Comparison of ENCODE assay signal across 8 cellular contexts in the genomic region with DNA sequence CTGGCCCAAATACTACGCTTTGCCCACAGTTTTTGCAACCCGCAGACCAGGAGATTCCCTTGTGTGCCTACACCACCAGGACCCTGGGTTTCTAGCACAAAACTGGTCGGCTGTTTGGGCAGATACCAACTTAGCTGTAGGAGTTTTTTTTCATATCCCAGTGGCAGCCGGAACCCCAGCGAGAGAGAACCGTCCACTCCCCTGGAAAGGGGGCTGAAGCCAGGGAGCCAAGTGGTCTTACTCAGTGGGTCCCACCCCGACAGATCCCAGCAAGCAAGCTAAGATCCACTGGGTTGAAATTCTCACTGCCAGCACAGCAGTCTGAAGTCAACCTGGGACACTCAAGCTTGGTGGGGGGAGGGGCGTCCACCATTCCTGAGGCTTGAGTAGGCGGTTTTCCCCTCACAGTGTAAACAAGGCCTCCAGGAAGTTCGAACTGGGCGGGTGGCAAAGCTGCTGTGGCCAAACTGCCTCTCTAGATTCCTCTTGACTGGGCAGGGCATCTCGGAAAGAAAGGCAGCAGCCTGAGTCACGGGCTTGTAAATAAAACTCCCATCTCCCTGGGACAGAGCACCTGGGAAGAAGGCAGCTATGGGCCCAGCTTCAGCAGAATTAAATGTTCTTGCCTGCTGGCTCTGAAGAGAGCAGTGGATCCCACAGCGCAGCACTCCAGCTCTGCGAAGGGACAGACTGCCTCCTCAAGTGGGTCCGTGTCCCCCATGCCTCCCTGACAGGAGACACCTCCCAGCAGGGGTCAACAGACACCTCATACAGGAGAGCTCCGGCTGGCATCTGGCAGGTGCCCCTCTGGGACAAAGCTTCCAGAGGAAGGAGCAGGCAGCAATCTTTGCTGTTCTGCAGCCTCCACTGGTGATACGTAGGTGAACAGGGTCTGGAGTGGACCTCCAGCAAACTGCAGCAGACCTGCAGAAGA.
A peak's percentile ranks its signal among the peaks of the same experiment; 100 is the strongest.
DNase-seq lines count a peak whose midpoint lies in the region; ATAC-seq, FAIRE-seq and TF ChIP-seq lines count a peak whose summit lies in the region.
"Not testable (repeated sequence)": the region's sequence is repeated elsewhere in the genome, so short reads cannot be mapped to it uniquely, and the experiment has no call there.

No MANE protein-coding gene starts in this region.

- H3K36me3 ChIP-seq in HUES6 (ENCODE audit: control insufficient read depth, insufficient read depth, low read length); astrocyte (ENCODE audit: insufficient read depth, low read length); parathyroid adenoma (ENCODE audit: control insufficient read depth, insufficient read depth, low read length): not testable (repeated sequence)
- peaks cover 13% of the 10 kb centered on the region for H3K36me3 ChIP-seq in PC-3 (ENCODE audit: low read depth, low read length)

- FAIRE-seq in astrocyte (lab: Jason Lieb, UNC), result peak; percentile 29

- TSS peak; percentile 83 for BruUV-seq in PC-3 (replicated peaks; lab: Mats Ljungman, UMichigan)

- peaks cover 24% of the 10 kb centered on the region for H3K36me3 Mint-ChIP-seq in astrocyte (ENCODE audit: low read depth, unreplicated experiment)

- H3K9ac ChIP-seq in HUES6 (ENCODE audit: low read length) (peak overlapping the region; percentile 72), PC-3 (ENCODE audit: low read length) (peak overlapping the region; percentile 77), astrocyte (ENCODE audit: low read length) (peak overlapping the region; percentile 56)
- H3K9ac ChIP-seq in parathyroid adenoma, result not testable (repeated sequence)

- peak overlapping the region; percentile 79 for H3K4me2 ChIP-seq in PC-3 (ENCODE audit: low read length)
- peak overlapping the region; percentile 72 for H3K4me2 ChIP-seq in astrocyte (ENCODE audit: low read length)
- H3K4me2 ChIP-seq in parathyroid adenoma (ENCODE audit: low read length), result not testable (repeated sequence)

- H3K9me2 ChIP-seq in PC-3 (replicated peaks; ENCODE audit: low read length), result not testable (repeated sequence)

- H3K27me3 Mint-ChIP-seq in astrocyte (ENCODE audit: low read depth, unreplicated experiment), result not testable (repeated sequence)

- not testable (repeated sequence) for H4K20me1 ChIP-seq in PC-3 (ENCODE audit: low read length); astrocyte (ENCODE audit: insufficient read depth, low read length)

- DNase-seq in DMS53 (lab: John Stamatoyannopoulos, UW) (peak; percentile 96), PC-3 (peak; percentile 98), astrocyte (ENCODE audit: low read depth) (peak; percentile 95), fibroblast of mammary gland (ENCODE audit: low read depth) (peak; percentile 87), kidney glomerular epithelial cell (lab: John Stamatoyannopoulos, UW) (peak; percentile 94), ureter (ENCODE audit: low spot score) (peak; percentile 92)

- 0 out of 2 replicates have a peak overlapping the region, but pooled peaks have one; percentile 4 for H2AFZ ChIP-seq in PC-3 (ENCODE audit: low read length)
- not testable (repeated sequence) for H2AFZ ChIP-seq in astrocyte (ENCODE audit: low read depth, low read length); parathyroid adenoma

- H3K79me2 ChIP-seq in PC-3 (ENCODE audit: low read length) (peaks cover 40% of the 10 kb centered on the region), astrocyte (ENCODE audit: insufficient read depth, low read length) (peaks cover 50% of the 10 kb centered on the region), parathyroid adenoma (peaks cover 20% of the 10 kb centered on the region)

- H3K4me1 Mint-ChIP-seq in astrocyte (ENCODE audit: low read depth, unreplicated experiment), result peaks cover 18% of the 10 kb centered on the region

- not testable (repeated sequence) for H3F3A ChIP-seq in PC-3 (ENCODE audit: low read length, unreplicated experiment)

- peak; percentile 98 for ATAC-seq in PC-3

- peaks cover 14% of the 10 kb centered on the region for H3K9me3 Mint-ChIP-seq in astrocyte (ENCODE audit: unreplicated experiment)

- not testable (repeated sequence) for H3K27me3 ChIP-seq in HUES6 (ENCODE audit: control insufficient read depth, insufficient read depth, low read length); PC-3 (ENCODE audit: low read length); astrocyte (ENCODE audit: insufficient read depth, low read length); parathyroid adenoma (ENCODE audit: control insufficient read depth, insufficient read depth, low read length)

- H3K4me1 ChIP-seq in HUES6 (ENCODE audit: control insufficient read depth, insufficient read depth, low read length) (peaks cover 18% of the 10 kb centered on the region), PC-3 (ENCODE audit: insufficient read depth, low read length) (peaks cover 48% of the 10 kb centered on the region), astrocyte (ENCODE audit: insufficient read depth, low read length) (peaks cover 16% of the 10 kb centered on the region)
- not testable (repeated sequence) for H3K4me1 ChIP-seq in parathyroid adenoma

- POLR2A ChIA-PET in PC-3 (lab: Charles Lee; ENCODE audit: unreplicated experiment), result interaction anchor here (0.6 to 1.1 kb wide), 4 partner anchors 15 to 100 kb away, joined by 3 to 16 read pairs (median 8); no protein-coding TSS in a partner anchor

- H3K9me3 ChIP-seq in HUES6 (ENCODE audit: control insufficient read depth, insufficient read depth, low read depth, low read length); PC-3 (ENCODE audit: low read length); astrocyte (ENCODE audit: insufficient read depth, low read depth, low read length); parathyroid adenoma (ENCODE audit: control insufficient read depth, low read length): not testable (repeated sequence)

- not testable (repeated sequence) for TF ChIP-seq CTCF in PC-3 (conservative IDR thresholded peaks at IDR 0.05; ENCODE audit: low read depth, low read length); astrocyte (IDR thresholded peaks at IDR 0.05; ENCODE audit: insufficient read depth, low read depth, low read length); fibroblast of mammary gland (conservative IDR thresholded peaks at IDR 0.05; ENCODE audit: control insufficient read depth, insufficient read depth, low read depth, low read length); parathyroid adenoma (IDR thresholded peaks at IDR 0.05)

- CTCF ChIA-PET in PC-3 (lab: Charles Lee), result interaction anchor here (0.6 to 0.8 kb wide), 2 partner anchors 76 to 740 kb away, joined by 3 to 4 read pairs; no protein-coding TSS in a partner anchor

- H3K27ac ChIP-seq in HUES6 (ENCODE audit: low read depth, low read length), result peak overlapping the region; percentile 88
- peak overlapping the region; percentile 98 for H3K27ac ChIP-seq in PC-3 (ENCODE audit: low read length)
- H3K27ac ChIP-seq in astrocyte (ENCODE audit: low read depth, low read length), result peak overlapping the region; percentile 80
- peak overlapping the region; percentile 27 for H3K27ac ChIP-seq in parathyroid adenoma

- peak overlapping the region; percentile 39 for H3K4me3 ChIP-seq in HUES6 (ENCODE audit: low read depth, low read length)
- peak overlapping the region; percentile 46 for H3K4me3 ChIP-seq in PC-3 (ENCODE audit: low read length)
- H3K4me3 ChIP-seq in astrocyte (ENCODE audit: insufficient read depth, low read depth, low read length); fibroblast of mammary gland (ENCODE audit: control insufficient read depth, low read depth, low read length); parathyroid adenoma (ENCODE audit: low read depth, low read length): not testable (repeated sequence)

- H3K4me3 Mint-ChIP-seq in astrocyte (ENCODE audit: unreplicated experiment), result not testable (repeated sequence)

- H3K27ac Mint-ChIP-seq in astrocyte (ENCODE audit: unreplicated experiment), result peak overlapping the region; percentile 93

- intact Hi-C loops in PC-3 (cut with micrococcal nuclease), result loop anchor here (2.0 to 5.0 kb wide), 2 partner anchors 77 to 99 kb away; partner anchors contain the start of gene CUL3

Comparison
In these comparisons a context has a peak if more than half of its experiments do, and no peak if none do; other contexts are left out.
1. H3K27ac ChIP-seq: peak in every context shown above with its lines; median percentile 98 in PC-3; 88 in HUES6; 80 in astrocyte; 27 in parathyroid adenoma.